In the genomic region with DNA sequence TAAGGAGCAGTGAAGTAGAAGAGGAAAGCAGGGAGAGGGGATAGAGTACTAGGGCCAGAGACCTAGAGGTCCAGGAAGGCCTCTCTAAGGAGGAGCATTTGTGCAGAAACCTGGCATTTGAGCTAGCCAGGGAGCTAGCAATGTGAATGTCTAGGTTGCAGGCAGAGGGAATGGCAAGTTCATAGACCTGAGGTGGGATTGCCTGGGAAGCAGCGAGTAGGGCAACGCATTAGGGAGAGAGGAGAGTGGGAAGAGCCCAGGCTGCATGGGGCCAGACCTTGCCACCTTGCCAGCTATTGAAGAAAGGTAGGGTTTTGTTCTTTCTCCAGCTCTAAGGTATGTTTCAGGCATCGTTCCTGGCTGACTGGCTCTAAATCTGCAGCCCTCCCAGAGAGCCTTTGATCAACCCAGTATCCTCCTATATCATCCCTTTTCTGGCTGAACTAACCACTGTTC, we compare ENCODE assay signal across 9 cellular contexts. TPM values are rescaled to one million over a fixed set of nuclear protein-coding genes. Genes with fewer than 3 reads are reported as not detected.
A peak's percentile ranks its signal among the peaks of the same experiment; 100 is the strongest.
DNase-seq lines count a peak whose midpoint lies in the region; ATAC-seq and TF ChIP-seq lines count a peak whose summit lies in the region.
"Had no signal": no experiment of that assay in that cellular context is flagged by ENCODE, and none has a peak within 500 bp of the region (broad histone marks: within the 10 kb centered on the region; RNA-seq: fewer than 3 reads in every experiment).

No MANE protein-coding gene starts in this region.

- no peaks in the 10 kb centered on the region for H3K27me3 Mint-ChIP-seq in activated CD4-positive, alpha-beta T cell treated with anti-CD3 and anti-CD28 coated beads for 36 hours
- H3K27me3 Mint-ChIP-seq in WTC11 (ENCODE audit: low read depth), result no peaks in the 10 kb centered on the region
- peaks cover 10 to 29% (median 24%) of the 10 kb centered on the region in 3 donors for H3K27me3 Mint-ChIP-seq in immature natural killer cell (ENCODE audit: low read depth in 3 of 3)
- no peaks in the 10 kb centered on the region for H3K27me3 Mint-ChIP-seq in stimulated activated naive B cell treated with anti-CD40 and anti-IgM and Interleukin-4, amounts not matched to agents 10 μg/mL and 1 μg/mL and 100 μg/mL, for 72 hours

- CTCF ChIA-PET in activated CD4-positive, alpha-beta T cell treated with anti-CD3 and anti-CD28 coated beads for 36 hours (lab: Charles Lee), result interaction anchor here (0.9 to 13.9 kb wide), 11 partner anchors 8 to 65 kb away, joined by 3 to 89 read pairs (median 5); no protein-coding TSS in a partner anchor
- CTCF ChIA-PET in WTC11 (lab: Charles Lee), result interaction anchor here (0.8 to 2.1 kb wide), 4 partner anchors 32 to 78 kb away, joined by 3 to 10 read pairs (median 6); no protein-coding TSS in a partner anchor

- peaks cover 95% of the 10 kb centered on the region for H3K4me1 Mint-ChIP-seq in activated CD4-positive, alpha-beta T cell treated with anti-CD3 and anti-CD28 coated beads for 36 hours
- H3K4me1 Mint-ChIP-seq in WTC11, result peaks cover 33% of the 10 kb centered on the region
- peaks cover 98 to 100% of the 10 kb centered on the region in 2 donors for H3K4me1 Mint-ChIP-seq in immature natural killer cell
- H3K4me1 Mint-ChIP-seq in stimulated activated naive B cell treated with anti-CD40 and anti-IgM and Interleukin-4, amounts not matched to agents 10 μg/mL and 1 μg/mL and 100 μg/mL, for 72 hours, result peaks cover 85 to 100% of the 10 kb centered on the region in 2 donors

- no peak for ATAC-seq in activated CD4-positive, alpha-beta T cell treated with anti-CD3 and anti-CD28 coated beads for 36 hours
- ATAC-seq in WTC11, result no peak
- no peak for ATAC-seq in stimulated activated naive B cell treated with anti-CD40 and anti-IgM and Interleukin-4, amounts not matched to agents 10 μg/mL and 1 μg/mL and 100 μg/mL, for 72 hours (replicated peaks)
- no peak for ATAC-seq in HG02973 (IDR thresholded peaks at IDR 0.05; ENCODE audit: unreplicated experiment)

- H3K9me3 Mint-ChIP-seq in activated CD4-positive, alpha-beta T cell treated with anti-CD3 and anti-CD28 coated beads for 36 hours (ENCODE audit: low read depth), result no peaks in the 10 kb centered on the region
- H3K9me3 Mint-ChIP-seq in WTC11 (no peaks in the 10 kb centered on the region), immature natural killer cell (no peaks in the 10 kb centered on the region)
- no peaks in the 10 kb centered on the region for H3K9me3 Mint-ChIP-seq in stimulated activated naive B cell treated with anti-CD40 and anti-IgM and Interleukin-4, amounts not matched to agents 10 μg/mL and 1 μg/mL and 100 μg/mL, for 72 hours

- intact Hi-C loops in activated CD4-positive, alpha-beta T cell treated with anti-CD3 and anti-CD28 coated beads for 36 hours (cut with DNase I, micrococcal nuclease), result loop anchor here in 1 of 2 experiments (10.0 kb wide), 2 partner anchors 789 to 889 kb away; a partner anchor contains a TSS

- peak overlapping the region; percentile 79 for H3K27ac Mint-ChIP-seq in activated CD4-positive, alpha-beta T cell treated with anti-CD3 and anti-CD28 coated beads for 36 hours
- H3K27ac Mint-ChIP-seq in WTC11 (peak overlapping the region; percentile 74), immature natural killer cell (peak overlapping the region; percentile 98 to 100 (median 99))
- peak overlapping the region; percentile 84 for H3K27ac Mint-ChIP-seq in stimulated activated naive B cell treated with anti-CD40 and anti-IgM and Interleukin-4, amounts not matched to agents 10 μg/mL and 1 μg/mL and 100 μg/mL, for 72 hours

- no peak overlapping the region for H3K4me3 Mint-ChIP-seq in activated CD4-positive, alpha-beta T cell treated with anti-CD3 and anti-CD28 coated beads for 36 hours
- H3K4me3 Mint-ChIP-seq in WTC11, result no peak overlapping the region
- H3K4me3 Mint-ChIP-seq in immature natural killer cell, result peak overlapping the region; percentile 74 to 85 (median 83)
- H3K4me3 Mint-ChIP-seq in stimulated activated naive B cell treated with anti-CD40 and anti-IgM and Interleukin-4, amounts not matched to agents 10 μg/mL and 1 μg/mL and 100 μg/mL, for 72 hours, result no peak overlapping the region

- peaks cover 42% of the 10 kb centered on the region for H3K36me3 Mint-ChIP-seq in activated CD4-positive, alpha-beta T cell treated with anti-CD3 and anti-CD28 coated beads for 36 hours (ENCODE audit: low read depth)
- H3K36me3 Mint-ChIP-seq in WTC11 (no peaks in the 10 kb centered on the region), immature natural killer cell (peaks cover 40 to 52% (median 43%) of the 10 kb centered on the region in 3 donors)
- peaks cover 10 to 23% of the 10 kb centered on the region in 2 donors for H3K36me3 Mint-ChIP-seq in stimulated activated naive B cell treated with anti-CD40 and anti-IgM and Interleukin-4, amounts not matched to agents 10 μg/mL and 1 μg/mL and 100 μg/mL, for 72 hours

- POLR2A ChIA-PET in activated CD4-positive, alpha-beta T cell treated with anti-CD3 and anti-CD28 coated beads for 36 hours (lab: Charles Lee), result interaction anchor here (1.3 to 6.4 kb wide), 3 partner anchors 24 to 64 kb away, joined by 3 to 130 read pairs (median 95); a partner anchor contains a TSS
- POLR2A ChIA-PET in WTC11 (lab: Charles Lee), result interaction anchor here (1.0 kb wide), 1 partner anchor 73 kb away, joined by 3 read pairs; no protein-coding TSS in a partner anchor

- DNase-seq in activated CD4-positive, alpha-beta T cell treated with anti-CD3 and anti-CD28 coated beads for 36 hours, result no peak
- no peak for DNase-seq in activated CD4-positive, alpha-beta T cell treated with anti-CD3 and anti-CD28 coated beads for 4 hours
- DNase-seq in WTC11 (ENCODE audit: low spot score) (no peak), immature natural killer cell (no peak), NCI-H510A (lab: John Stamatoyannopoulos, UW) (no peak), iPS-NIHi11 (ENCODE audit: low spot score) (no peak)
- DNase-seq in stimulated activated naive B cell treated with anti-CD40 and anti-IgM and Interleukin-4, amounts not matched to agents 10 μg/mL and 1 μg/mL and 100 μg/mL, for 72 hours, result no peak
- DNase-seq: posterior cingulate gyrus had no signal

- TF ChIP-seq CTCF in WTC11 (IDR thresholded peaks at IDR 0.05), result no peak

TF ChIP-seq in WTC11, 78 proteins besides CTCF, POLR2A, EP300 and RAD21:
- TF ChIP-seq ZNF219 (CRISPR knock-in tag; IDR thresholded peaks at IDR 0.05; ENCODE audit: borderline replicate concordance), result no peak
- TF ChIP-seq, protein P1, sequence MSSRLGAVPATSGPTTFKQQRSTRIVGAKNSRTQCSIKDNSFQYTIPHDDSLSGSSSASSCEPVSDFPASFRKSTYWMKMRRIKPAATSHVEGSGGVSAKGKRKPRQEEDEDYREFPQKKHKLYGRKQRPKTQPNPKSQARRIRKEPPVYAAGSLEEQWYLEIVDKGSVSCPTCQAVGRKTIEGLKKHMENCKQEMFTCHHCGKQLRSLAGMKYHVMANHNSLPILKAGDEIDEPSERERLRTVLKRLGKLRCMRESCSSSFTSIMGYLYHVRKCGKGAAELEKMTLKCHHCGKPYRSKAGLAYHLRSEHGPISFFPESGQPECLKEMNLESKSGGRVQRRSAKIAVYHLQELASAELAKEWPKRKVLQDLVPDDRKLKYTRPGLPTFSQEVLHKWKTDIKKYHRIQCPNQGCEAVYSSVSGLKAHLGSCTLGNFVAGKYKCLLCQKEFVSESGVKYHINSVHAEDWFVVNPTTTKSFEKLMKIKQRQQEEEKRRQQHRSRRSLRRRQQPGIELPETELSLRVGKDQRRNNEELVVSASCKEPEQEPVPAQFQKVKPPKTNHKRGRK (CRISPR knock-in tag; IDR thresholded peaks at IDR 0.05; ENCODE audit: borderline replicate concordance), result no peak

RNA-seq across cellular contexts. Expression of a gene that starts 54.0 kb away (rescaled TPM):
- total RNA-seq in activated CD4-positive, alpha-beta T cell treated with anti-CD3 and anti-CD28 coated beads for 36 hours, result 1 to 10 TPM; 3.7 to 4.9 TPM
- 3.6 to 4.9 TPM (median 4.4 TPM) in 3 replicates for total RNA-seq in WTC11 (2021)
- polyA plus RNA-seq in immature natural killer cell, result 1 to 10 TPM; 1.1 to 1.5 (median 1.5) TPM

Comparison
In these comparisons a context has a peak if more than half of its experiments do, and no peak if none do; other contexts are left out.
1. H3K4me3 Mint-ChIP-seq: peak in immature natural killer cell (5 of 5); none in activated CD4-positive, alpha-beta T cell treated with anti-CD3 and anti-CD28 coated beads for 36 hours (single experiment), WTC11 (single experiment) and stimulated activated naive B cell treated with anti-CD40 and anti-IgM and Interleukin-4, amounts not matched to agents 10 μg/mL and 1 μg/mL and 100 μg/mL, for 72 hours (0 of 2).
2. Peak in every context shown above with its lines, with median percentiles within 50 percentile points of each other: H3K27ac Mint-ChIP-seq.